1 cellular context compared by ENCODE assay signal in the genomic region with DNA sequence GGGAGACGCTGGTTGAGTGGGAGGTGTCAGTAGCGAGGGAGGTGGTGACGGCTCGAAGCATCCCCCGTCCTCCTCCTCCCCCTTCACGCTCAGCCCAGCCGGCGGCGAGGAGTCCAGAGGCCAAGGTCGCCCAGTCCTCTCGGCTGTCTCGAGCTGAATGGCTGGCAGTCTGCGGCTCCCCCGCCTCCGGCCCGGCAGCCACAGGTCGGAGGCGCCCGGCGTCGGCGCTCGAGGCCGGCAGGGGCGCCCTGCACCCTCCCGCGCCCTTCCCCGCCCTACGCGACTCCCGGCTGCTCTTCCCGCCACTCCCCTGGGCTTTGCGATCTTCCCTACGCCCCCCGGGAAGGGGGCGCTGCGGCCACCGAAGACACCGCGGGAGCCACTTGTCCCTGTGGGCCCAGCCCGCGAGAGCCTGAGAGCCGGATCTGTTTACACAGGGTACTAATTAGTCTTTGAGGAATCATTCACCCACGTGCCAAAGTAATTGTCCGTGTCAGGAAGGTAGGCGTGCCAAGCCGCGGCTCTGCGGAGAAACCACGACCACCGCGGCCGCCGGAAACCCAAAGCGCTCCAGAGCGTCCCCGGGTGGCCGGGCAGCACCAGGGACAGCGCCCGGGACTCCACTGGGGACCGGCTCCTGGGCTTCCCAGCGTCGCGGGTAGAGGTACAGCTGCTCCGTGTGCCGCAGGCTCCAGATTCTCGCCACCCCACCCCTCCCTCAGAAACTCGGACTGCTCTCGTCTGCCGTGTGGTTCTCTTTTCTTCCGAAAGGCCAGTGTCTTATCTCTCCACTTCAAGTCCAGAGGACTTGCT.
TF ChIP-seq lines count a peak whose summit lies in the region.

A gene (plus strand): TSS at position 133 of the 813 bp plus-strand sequence.

TF ChIP-seq in K562, 482 proteins besides CTCF, POLR2A, EP300 and RAD21 (continued from another document and continues in another):
- TF ChIP-seq, protein P1, sequence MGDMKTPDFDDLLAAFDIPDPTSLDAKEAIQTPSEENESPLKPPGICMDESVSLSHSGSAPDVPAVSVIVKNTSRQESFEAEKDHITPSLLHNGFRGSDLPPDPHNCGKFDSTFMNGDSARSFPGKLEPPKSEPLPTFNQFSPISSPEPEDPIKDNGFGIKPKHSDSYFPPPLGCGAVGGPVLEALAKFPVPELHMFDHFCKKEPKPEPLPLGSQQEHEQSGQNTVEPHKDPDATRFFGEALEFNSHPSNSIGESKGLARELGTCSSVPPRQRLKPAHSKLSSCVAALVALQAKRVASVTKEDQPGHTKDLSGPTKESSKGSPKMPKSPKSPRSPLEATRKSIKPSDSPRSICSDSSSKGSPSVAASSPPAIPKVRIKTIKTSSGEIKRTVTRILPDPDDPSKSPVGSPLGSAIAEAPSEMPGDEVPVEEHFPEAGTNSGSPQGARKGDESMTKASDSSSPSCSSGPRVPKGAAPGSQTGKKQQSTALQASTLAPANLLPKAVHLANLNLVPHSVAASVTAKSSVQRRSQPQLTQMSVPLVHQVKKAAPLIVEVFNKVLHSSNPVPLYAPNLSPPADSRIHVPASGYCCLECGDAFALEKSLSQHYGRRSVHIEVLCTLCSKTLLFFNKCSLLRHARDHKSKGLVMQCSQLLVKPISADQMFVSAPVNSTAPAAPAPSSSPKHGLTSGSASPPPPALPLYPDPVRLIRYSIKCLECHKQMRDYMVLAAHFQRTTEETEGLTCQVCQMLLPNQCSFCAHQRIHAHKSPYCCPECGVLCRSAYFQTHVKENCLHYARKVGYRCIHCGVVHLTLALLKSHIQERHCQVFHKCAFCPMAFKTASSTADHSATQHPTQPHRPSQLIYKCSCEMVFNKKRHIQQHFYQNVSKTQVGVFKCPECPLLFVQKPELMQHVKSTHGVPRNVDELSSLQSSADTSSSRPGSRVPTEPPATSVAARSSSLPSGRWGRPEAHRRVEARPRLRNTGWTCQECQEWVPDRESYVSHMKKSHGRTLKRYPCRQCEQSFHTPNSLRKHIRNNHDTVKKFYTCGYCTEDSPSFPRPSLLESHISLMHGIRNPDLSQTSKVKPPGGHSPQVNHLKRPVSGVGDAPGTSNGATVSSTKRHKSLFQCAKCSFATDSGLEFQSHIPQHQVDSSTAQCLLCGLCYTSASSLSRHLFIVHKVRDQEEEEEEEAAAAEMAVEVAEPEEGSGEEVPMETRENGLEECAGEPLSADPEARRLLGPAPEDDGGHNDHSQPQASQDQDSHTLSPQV (IDR thresholded peaks at IDR 0.05) = no peak
- TF ChIP-seq ZNF766 (CRISPR knock-in tag; conservative IDR thresholded peaks at IDR 0.05) (0 out of 2 replicates have a peak, but pooled peaks have one; percentile 31), FIP1L1 (IDR thresholded peaks at IDR 0.05; ENCODE audit: low read depth, low read length, poor library complexity, severe bottlenecking) (peak; percentile 30), CTBP1 (IDR thresholded peaks at IDR 0.05; ENCODE audit: borderline replicate concordance) (no peak), MTA3 (IDR thresholded peaks at IDR 0.05; ENCODE audit: borderline replicate concordance) (no peak), HMG20A (CRISPR knock-in tag; conservative IDR thresholded peaks at IDR 0.05) (no peak), MCM5 (IDR thresholded peaks at IDR 0.05; ENCODE audit: low read depth) (no peak), NR2C2 (CRISPR knock-in tag; IDR thresholded peaks at IDR 0.05) (no peak), NR2C2 (tag; IDR thresholded peaks at IDR 0.05) (no peak), ZNF165 (CRISPR knock-in tag; IDR thresholded peaks at IDR 0.05; ENCODE audit: borderline replicate concordance) (no peak), EHMT2 (IDR thresholded peaks at IDR 0.05) (peak; percentile 92), PRMT5 (CRISPR knock-in tag; IDR thresholded peaks at IDR 0.05) (peak; percentile 54; the same call in 1 of the 2 replicates), SMARCB1 (IDR thresholded peaks at IDR 0.05; ENCODE audit: insufficient read length, low read depth) (no peak), ZFP1 (CRISPR knock-in tag; IDR thresholded peaks at IDR 0.05) (no peak), EGR1 (conservative IDR thresholded peaks at IDR 0.05) (no peak), MIER1 (IDR thresholded peaks at IDR 0.05; ENCODE audit: low read depth) (peak; percentile 88), ZSCAN29 (IDR thresholded peaks at IDR 0.05) (no peak), SPI1 (IDR thresholded peaks at IDR 0.05; ENCODE audit: borderline replicate concordance, low read depth, low read length) (no peak), CREM (IDR thresholded peaks at IDR 0.05; ENCODE audit: low read depth) (no peak), PHB (CRISPR knock-in tag; IDR thresholded peaks at IDR 0.05) (no peak), SNRNP70 (optimal IDR thresholded peaks at IDR 0.05; ENCODE audit: low read depth, low read length) (no peak), ZBTB17 (CRISPR knock-in tag; IDR thresholded peaks at IDR 0.05) (no peak), L3MBTL2 (IDR thresholded peaks at IDR 0.05) (0 out of 2 replicates have a peak, but pooled peaks have one; percentile 43), HMGN3 (IDR thresholded peaks at IDR 0.05; ENCODE audit: borderline replicate concordance, extremely low read depth, insufficient read length, low read depth, low read length) (no peak), CHCHD3 (CRISPR knock-in tag; IDR thresholded peaks at IDR 0.05) (no peak), SAFB (IDR thresholded peaks at IDR 0.05; ENCODE audit: borderline replicate concordance, low read depth, low read length) (peak; percentile 56; the same call in 1 of the 2 replicates), GATAD2B (IDR thresholded peaks at IDR 0.05; ENCODE audit: borderline replicate concordance) (no peak), MXI1 (IDR thresholded peaks at IDR 0.05; ENCODE audit: low read depth, low read length) (no peak), CHD4 (IDR thresholded peaks at IDR 0.05; ENCODE audit: insufficient read depth, insufficient replicate concordance, low read depth, low read length, poor library complexity, severe bottlenecking) (no peak), MAZ (CRISPR knock-in tag; conservative IDR thresholded peaks at IDR 0.05 in 1 of 2, IDR thresholded peaks at IDR 0.05 in 1 of 2) (peak in 1 of 2 experiments; percentile 56; a peak in 2 of 4 replicates), CXXC5 (CRISPR knock-in tag; IDR thresholded peaks at IDR 0.05) (peak; percentile 43; the same call in 1 of the 2 replicates), MED1 (CRISPR knock-in tag; IDR thresholded peaks at IDR 0.05; ENCODE audit: borderline replicate concordance) (no peak), CBFA2T3 (IDR thresholded peaks at IDR 0.05) (no peak), SIN3A (IDR thresholded peaks at IDR 0.05; ENCODE audit: borderline replicate concordance in 2 of 2, control insufficient read depth in 1 of 2, low read depth in 2 of 2, low read length in 2 of 2) (0 out of 4 replicates have a peak, but pooled peaks of 1 of the 2 experiments have one; percentile 41), ATF1 (CRISPR knock-in tag; IDR thresholded peaks at IDR 0.05) (no peak), ATF1 (tag; IDR thresholded peaks at IDR 0.05) (0 out of 2 replicates have a peak, but pooled peaks have one; percentile 7), SREBF1 (IDR thresholded peaks at IDR 0.05; ENCODE audit: borderline replicate concordance, low read depth, low read length) (no peak), DACH1 (IDR thresholded peaks at IDR 0.05; ENCODE audit: partially characterized antibody) (no peak), ZNF445 (CRISPR knock-in tag; IDR thresholded peaks at IDR 0.05; ENCODE audit: low read depth) (no peak)
- TF ChIP-seq, protein P2, sequence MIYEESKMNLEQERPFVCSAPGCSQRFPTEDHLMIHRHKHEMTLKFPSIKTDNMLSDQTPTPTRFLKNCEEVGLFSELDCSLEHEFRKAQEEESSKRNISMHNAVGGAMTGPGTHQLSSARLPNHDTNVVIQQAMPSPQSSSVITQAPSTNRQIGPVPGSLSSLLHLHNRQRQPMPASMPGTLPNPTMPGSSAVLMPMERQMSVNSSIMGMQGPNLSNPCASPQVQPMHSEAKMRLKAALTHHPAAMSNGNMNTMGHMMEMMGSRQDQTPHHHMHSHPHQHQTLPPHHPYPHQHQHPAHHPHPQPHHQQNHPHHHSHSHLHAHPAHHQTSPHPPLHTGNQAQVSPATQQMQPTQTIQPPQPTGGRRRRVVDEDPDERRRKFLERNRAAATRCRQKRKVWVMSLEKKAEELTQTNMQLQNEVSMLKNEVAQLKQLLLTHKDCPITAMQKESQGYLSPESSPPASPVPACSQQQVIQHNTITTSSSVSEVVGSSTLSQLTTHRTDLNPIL (CRISPR knock-in tag; IDR thresholded peaks at IDR 0.05) = no peak
- TF ChIP-seq, protein P3, sequence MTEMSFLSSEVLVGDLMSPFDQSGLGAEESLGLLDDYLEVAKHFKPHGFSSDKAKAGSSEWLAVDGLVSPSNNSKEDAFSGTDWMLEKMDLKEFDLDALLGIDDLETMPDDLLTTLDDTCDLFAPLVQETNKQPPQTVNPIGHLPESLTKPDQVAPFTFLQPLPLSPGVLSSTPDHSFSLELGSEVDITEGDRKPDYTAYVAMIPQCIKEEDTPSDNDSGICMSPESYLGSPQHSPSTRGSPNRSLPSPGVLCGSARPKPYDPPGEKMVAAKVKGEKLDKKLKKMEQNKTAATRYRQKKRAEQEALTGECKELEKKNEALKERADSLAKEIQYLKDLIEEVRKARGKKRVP (CRISPR knock-in tag; IDR thresholded peaks at IDR 0.05) = no peak
- TF ChIP-seq, protein P4, sequence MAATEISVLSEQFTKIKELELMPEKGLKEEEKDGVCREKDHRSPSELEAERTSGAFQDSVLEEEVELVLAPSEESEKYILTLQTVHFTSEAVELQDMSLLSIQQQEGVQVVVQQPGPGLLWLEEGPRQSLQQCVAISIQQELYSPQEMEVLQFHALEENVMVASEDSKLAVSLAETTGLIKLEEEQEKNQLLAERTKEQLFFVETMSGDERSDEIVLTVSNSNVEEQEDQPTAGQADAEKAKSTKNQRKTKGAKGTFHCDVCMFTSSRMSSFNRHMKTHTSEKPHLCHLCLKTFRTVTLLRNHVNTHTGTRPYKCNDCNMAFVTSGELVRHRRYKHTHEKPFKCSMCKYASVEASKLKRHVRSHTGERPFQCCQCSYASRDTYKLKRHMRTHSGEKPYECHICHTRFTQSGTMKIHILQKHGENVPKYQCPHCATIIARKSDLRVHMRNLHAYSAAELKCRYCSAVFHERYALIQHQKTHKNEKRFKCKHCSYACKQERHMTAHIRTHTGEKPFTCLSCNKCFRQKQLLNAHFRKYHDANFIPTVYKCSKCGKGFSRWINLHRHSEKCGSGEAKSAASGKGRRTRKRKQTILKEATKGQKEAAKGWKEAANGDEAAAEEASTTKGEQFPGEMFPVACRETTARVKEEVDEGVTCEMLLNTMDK (IDR thresholded peaks at IDR 0.05; ENCODE audit: borderline replicate concordance, insufficient read depth, low read depth, low read length, poor library complexity, severe bottlenecking) = peak; percentile 59
- TF ChIP-seq, protein P5, sequence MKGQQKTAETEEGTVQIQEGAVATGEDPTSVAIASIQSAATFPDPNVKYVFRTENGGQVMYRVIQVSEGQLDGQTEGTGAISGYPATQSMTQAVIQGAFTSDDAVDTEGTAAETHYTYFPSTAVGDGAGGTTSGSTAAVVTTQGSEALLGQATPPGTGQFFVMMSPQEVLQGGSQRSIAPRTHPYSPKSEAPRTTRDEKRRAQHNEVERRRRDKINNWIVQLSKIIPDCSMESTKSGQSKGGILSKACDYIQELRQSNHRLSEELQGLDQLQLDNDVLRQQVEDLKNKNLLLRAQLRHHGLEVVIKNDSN (CRISPR knock-in tag; IDR thresholded peaks at IDR 0.05) = no peak
- TF ChIP-seq, protein P6, sequence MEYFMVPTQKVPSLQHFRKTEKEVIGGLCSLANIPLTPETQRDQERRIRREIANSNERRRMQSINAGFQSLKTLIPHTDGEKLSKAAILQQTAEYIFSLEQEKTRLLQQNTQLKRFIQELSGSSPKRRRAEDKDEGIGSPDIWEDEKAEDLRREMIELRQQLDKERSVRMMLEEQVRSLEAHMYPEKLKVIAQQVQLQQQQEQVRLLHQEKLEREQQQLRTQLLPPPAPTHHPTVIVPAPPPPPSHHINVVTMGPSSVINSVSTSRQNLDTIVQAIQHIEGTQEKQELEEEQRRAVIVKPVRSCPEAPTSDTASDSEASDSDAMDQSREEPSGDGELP (CRISPR knock-in tag; IDR thresholded peaks at IDR 0.05; ENCODE audit: borderline replicate concordance) = peak; percentile 33; the same call in 1 of the 2 replicates
- TF ChIP-seq, protein P7, sequence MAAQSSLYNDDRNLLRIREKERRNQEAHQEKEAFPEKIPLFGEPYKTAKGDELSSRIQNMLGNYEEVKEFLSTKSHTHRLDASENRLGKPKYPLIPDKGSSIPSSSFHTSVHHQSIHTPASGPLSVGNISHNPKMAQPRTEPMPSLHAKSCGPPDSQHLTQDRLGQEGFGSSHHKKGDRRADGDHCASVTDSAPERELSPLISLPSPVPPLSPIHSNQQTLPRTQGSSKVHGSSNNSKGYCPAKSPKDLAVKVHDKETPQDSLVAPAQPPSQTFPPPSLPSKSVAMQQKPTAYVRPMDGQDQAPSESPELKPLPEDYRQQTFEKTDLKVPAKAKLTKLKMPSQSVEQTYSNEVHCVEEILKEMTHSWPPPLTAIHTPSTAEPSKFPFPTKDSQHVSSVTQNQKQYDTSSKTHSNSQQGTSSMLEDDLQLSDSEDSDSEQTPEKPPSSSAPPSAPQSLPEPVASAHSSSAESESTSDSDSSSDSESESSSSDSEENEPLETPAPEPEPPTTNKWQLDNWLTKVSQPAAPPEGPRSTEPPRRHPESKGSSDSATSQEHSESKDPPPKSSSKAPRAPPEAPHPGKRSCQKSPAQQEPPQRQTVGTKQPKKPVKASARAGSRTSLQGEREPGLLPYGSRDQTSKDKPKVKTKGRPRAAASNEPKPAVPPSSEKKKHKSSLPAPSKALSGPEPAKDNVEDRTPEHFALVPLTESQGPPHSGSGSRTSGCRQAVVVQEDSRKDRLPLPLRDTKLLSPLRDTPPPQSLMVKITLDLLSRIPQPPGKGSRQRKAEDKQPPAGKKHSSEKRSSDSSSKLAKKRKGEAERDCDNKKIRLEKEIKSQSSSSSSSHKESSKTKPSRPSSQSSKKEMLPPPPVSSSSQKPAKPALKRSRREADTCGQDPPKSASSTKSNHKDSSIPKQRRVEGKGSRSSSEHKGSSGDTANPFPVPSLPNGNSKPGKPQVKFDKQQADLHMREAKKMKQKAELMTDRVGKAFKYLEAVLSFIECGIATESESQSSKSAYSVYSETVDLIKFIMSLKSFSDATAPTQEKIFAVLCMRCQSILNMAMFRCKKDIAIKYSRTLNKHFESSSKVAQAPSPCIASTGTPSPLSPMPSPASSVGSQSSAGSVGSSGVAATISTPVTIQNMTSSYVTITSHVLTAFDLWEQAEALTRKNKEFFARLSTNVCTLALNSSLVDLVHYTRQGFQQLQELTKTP (IDR thresholded peaks at IDR 0.05; ENCODE audit: low read depth in 1 of 2, partially characterized antibody in 2 of 2) = peak in 1 of 2 experiments; percentile 55
- TF ChIP-seq, protein P8, sequence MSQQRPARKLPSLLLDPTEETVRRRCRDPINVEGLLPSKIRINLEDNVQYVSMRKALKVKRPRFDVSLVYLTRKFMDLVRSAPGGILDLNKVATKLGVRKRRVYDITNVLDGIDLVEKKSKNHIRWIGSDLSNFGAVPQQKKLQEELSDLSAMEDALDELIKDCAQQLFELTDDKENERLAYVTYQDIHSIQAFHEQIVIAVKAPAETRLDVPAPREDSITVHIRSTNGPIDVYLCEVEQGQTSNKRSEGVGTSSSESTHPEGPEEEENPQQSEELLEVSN (IDR thresholded peaks at IDR 0.05; ENCODE audit: borderline replicate concordance in 1 of 2, extremely low read depth in 1 of 2, insufficient read depth in 1 of 2, insufficient read length in 1 of 2, low read depth in 1 of 2, low read length in 1 of 2, poor library complexity in 1 of 2, severe bottlenecking in 1 of 2) = peak; percentile 17 to 71
- TF ChIP-seq, protein P9, sequence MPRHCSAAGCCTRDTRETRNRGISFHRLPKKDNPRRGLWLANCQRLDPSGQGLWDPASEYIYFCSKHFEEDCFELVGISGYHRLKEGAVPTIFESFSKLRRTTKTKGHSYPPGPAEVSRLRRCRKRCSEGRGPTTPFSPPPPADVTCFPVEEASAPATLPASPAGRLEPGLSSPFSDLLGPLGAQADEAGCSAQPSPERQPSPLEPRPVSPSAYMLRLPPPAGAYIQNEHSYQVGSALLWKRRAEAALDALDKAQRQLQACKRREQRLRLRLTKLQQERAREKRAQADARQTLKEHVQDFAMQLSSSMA (CRISPR knock-in tag; IDR thresholded peaks at IDR 0.05) = no peak
